Comparison of ENCODE assay signal across 11 cellular contexts in the genomic region with DNA sequence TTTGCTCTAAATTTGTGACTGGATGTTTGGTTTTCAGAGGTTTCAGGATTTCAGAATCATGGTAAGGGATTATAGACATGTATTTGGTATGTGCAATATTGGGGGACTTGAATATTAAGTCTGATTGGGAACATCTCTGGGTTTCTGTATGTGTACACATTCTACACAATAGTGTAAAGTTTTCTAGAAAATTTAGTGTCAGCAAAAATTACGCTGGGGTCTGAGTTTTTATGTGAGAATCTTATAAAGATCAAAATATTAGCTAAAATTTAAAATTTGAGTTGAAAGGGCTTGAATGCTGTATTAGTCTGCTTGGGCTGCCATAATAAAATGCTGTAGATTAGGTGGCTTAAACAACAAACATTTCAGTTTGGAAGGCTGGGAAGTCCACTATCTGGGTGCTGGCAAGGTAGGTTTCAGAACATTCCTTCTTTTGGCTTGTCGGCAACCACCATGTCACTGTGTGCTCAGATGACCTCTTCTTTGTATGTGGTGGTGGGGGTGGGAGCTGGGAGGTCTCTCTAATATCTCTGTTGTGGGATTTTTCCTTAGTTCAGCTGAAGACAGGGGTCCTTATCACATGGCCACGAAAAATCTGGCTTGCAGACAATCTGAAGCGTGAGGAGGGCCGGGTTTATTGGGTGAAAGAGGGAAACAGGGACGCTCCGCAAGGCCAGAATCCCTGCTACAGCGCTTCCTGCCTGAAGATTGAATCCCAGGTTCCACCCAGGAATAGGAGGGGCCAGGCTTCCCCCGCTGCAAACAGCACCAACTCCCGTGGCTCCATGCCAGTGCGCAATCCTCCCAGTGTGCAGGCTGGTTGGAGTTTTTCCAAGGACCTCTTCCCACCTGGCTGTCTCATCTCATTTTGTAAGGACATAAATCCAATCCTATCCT.
DNase-seq lines count a peak whose midpoint lies in the region; ATAC-seq and TF ChIP-seq lines count a peak whose summit lies in the region.
"Had no signal": no experiment of that assay in that cellular context is flagged by ENCODE, and none has a peak within 500 bp of the region (broad histone marks: within the 10 kb centered on the region; RNA-seq: fewer than 3 reads in every experiment).

No MANE protein-coding gene starts in this region.

- H3K27ac ChIP-seq in lung (ENCODE audit: low read depth in 1 of 2, low read length in 1 of 2): peak overlapping the region; percentile 26 to 62
- H3K27ac ChIP-seq in PC-3 (ENCODE audit: low read length): no peak overlapping the region
- H3K27ac ChIP-seq: PC-9 had no signal

- H3K9me3 ChIP-seq in lung (ENCODE audit: control insufficient read depth in 2 of 2, insufficient read depth in 1 of 2, low read length in 1 of 2) (no peaks in the 10 kb centered on the region), PC-3 (ENCODE audit: low read length) (no peaks in the 10 kb centered on the region)

- peak; percentile 10 for DNase-seq in Ammon's horn (ENCODE audit: low spot score)
- peak; percentile 95 for DNase-seq in NCI-H2171 (lab: John Stamatoyannopoulos, UW)
- peak; percentile 60 to 80 for DNase-seq in cardiac fibroblast (ENCODE audit: low read depth in 2 of 2)
- no peak for DNase-seq in lung (ENCODE audit: low spot score)
- DNase-seq in PC-3: no peak
- no peak for DNase-seq in HUDEP-2 (lab: John Stamatoyannopoulos, UW; ENCODE audit: unreplicated experiment in 76 of 76)
- DNase-seq: ACHN; activated CD4-positive, alpha-beta T cell treated with anti-CD3 and anti-CD28 coated beads, Interleukin-2, amount 50 U/mL, for 4 hours; PC-9 had no signal

- H3K4me3 ChIP-seq in cardiac fibroblast (replicated peaks in 1 of 2; ENCODE audit: low read depth in 2 of 2, low read length in 2 of 2): no peak overlapping the region
- H3K4me3 ChIP-seq in lung: no peak overlapping the region
- no peak overlapping the region for H3K4me3 ChIP-seq in PC-3 (ENCODE audit: low read length)
- H3K4me3 ChIP-seq: PC-9 had no signal

- TF ChIP-seq CTCF in cardiac fibroblast (IDR thresholded peaks at IDR 0.05; ENCODE audit: low read depth, low read length) (no peak), lung (IDR thresholded peaks at IDR 0.05; ENCODE audit: control extremely low read depth, extremely low read depth) (no peak), PC-3 (conservative IDR thresholded peaks at IDR 0.05; ENCODE audit: low read depth, low read length) (no peak)

- no peaks in the 10 kb centered on the region for H3K27me3 ChIP-seq in lung (ENCODE audit: control insufficient read depth, insufficient read depth)
- H3K27me3 ChIP-seq in PC-3 (ENCODE audit: low read length): peaks cover 12% of the 10 kb centered on the region

- POLR2A ChIA-PET in PC-3 (lab: Charles Lee; ENCODE audit: unreplicated experiment): no interaction called here

- CTCF ChIA-PET in PC-3 (lab: Charles Lee): no interaction called here

- H2AFZ ChIP-seq in PC-3 (ENCODE audit: low read length): no peak overlapping the region
- H2AFZ ChIP-seq: PC-9 had no signal

- BruUV-seq in PC-3 (replicated peaks; lab: Mats Ljungman, UMichigan): no TSS peak

- H3K79me2 ChIP-seq in PC-3 (ENCODE audit: low read length): no peaks in the 10 kb centered on the region

- WGBS in lung, 2 donors: 56 to 67% methylated on average over 11 of the region's 11 CpGs

- ATAC-seq in lung (ENCODE audit: insufficient read depth, low FRiP score): no peak
- no peak for ATAC-seq in PC-3
- ATAC-seq in GM18498 (IDR thresholded peaks at IDR 0.05; ENCODE audit: unreplicated experiment): no peak
- ATAC-seq in GM19463 (IDR thresholded peaks at IDR 0.05; ENCODE audit: unreplicated experiment): no peak

- H3K36me3 ChIP-seq in lung (ENCODE audit: control insufficient read depth in 2 of 2, insufficient read depth in 2 of 2, low read length in 2 of 2): no peaks in the 10 kb centered on the region
- no peaks in the 10 kb centered on the region for H3K36me3 ChIP-seq in PC-3 (ENCODE audit: low read depth, low read length)

- no peaks in the 10 kb centered on the region for H3F3A ChIP-seq in PC-3 (ENCODE audit: low read length, unreplicated experiment)

- H4K20me1 ChIP-seq in PC-3 (ENCODE audit: low read length): no peaks in the 10 kb centered on the region

- no peak overlapping the region for H3K9ac ChIP-seq in PC-3 (ENCODE audit: low read length)

- intact Hi-C loops in PC-3 (cut with micrococcal nuclease): no loop called here

- no peaks in the 10 kb centered on the region for H3K9me2 ChIP-seq in PC-3 (replicated peaks; ENCODE audit: low read length)

- H3K4me2 ChIP-seq in PC-3 (ENCODE audit: low read length): no peak overlapping the region
- H3K4me2 ChIP-seq: PC-9 had no signal

- H3K4me1 ChIP-seq in lung (ENCODE audit: control insufficient read depth in 2 of 2, insufficient read depth in 2 of 2, low read length in 2 of 2) (peaks cover 2 to 4% of the 10 kb centered on the region in 2 donors), PC-3 (ENCODE audit: insufficient read depth, low read length) (no peaks in the 10 kb centered on the region)

Comparison
In these comparisons a context has a peak if more than half of its experiments do, and no peak if none do; other contexts are left out.
1. DNase-seq: peak in Ammon's horn (single experiment), NCI-H2171 (single experiment) and cardiac fibroblast (2 of 2); none in lung (single experiment), PC-3 (single experiment) and HUDEP-2 (0 of 76).